1 cellular context compared by ENCODE assay signal in the genomic region with DNA sequence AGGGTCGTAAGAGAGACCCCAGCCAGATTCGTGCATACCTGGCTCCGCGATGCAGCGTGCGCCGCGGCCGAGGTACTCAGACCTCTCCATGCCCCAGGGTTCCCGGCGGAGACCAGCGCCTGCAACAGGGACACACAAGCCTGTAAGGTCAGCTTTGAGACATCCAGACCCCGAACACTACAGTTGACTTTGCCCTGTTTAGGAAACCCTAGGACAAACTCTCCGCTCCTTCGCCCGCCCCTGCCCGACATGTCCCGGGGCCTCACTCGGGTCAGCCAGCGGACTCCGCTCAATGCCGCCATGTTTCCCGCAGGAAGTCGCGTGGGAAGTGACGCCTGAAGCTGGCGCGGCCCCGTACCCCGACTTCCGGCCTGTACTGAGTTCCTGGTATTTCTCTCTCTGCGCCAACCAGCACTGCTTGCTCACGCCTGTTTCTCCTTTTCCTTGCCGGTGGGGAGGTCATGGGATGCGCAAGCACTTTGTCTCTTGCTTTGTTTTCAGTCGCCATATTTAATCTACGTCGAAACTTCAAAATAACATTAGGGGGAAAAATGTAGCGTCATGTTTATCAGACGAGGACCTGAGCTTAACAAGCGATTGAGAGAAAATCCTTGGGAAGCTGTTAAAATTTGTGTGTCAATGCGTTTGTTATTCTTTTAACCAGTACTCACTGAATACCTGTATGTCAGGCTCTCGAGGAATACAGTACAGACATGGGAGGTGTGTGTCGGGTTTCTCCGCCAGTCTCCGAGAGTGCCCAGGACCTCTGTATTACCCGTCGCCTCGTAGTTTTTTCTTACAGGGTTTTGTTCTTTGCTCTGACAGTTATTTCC.
TF ChIP-seq lines count a peak whose summit lies in the region.

A gene (minus strand): TSS at position 330 of the 833 bp plus-strand sequence. CDS start 28 bp downstream, at position 302.

TF ChIP-seq in K562, 482 proteins besides CTCF, POLR2A, EP300 and RAD21 (continued from another document and continues in another):
- TF ChIP-seq, protein P1, sequence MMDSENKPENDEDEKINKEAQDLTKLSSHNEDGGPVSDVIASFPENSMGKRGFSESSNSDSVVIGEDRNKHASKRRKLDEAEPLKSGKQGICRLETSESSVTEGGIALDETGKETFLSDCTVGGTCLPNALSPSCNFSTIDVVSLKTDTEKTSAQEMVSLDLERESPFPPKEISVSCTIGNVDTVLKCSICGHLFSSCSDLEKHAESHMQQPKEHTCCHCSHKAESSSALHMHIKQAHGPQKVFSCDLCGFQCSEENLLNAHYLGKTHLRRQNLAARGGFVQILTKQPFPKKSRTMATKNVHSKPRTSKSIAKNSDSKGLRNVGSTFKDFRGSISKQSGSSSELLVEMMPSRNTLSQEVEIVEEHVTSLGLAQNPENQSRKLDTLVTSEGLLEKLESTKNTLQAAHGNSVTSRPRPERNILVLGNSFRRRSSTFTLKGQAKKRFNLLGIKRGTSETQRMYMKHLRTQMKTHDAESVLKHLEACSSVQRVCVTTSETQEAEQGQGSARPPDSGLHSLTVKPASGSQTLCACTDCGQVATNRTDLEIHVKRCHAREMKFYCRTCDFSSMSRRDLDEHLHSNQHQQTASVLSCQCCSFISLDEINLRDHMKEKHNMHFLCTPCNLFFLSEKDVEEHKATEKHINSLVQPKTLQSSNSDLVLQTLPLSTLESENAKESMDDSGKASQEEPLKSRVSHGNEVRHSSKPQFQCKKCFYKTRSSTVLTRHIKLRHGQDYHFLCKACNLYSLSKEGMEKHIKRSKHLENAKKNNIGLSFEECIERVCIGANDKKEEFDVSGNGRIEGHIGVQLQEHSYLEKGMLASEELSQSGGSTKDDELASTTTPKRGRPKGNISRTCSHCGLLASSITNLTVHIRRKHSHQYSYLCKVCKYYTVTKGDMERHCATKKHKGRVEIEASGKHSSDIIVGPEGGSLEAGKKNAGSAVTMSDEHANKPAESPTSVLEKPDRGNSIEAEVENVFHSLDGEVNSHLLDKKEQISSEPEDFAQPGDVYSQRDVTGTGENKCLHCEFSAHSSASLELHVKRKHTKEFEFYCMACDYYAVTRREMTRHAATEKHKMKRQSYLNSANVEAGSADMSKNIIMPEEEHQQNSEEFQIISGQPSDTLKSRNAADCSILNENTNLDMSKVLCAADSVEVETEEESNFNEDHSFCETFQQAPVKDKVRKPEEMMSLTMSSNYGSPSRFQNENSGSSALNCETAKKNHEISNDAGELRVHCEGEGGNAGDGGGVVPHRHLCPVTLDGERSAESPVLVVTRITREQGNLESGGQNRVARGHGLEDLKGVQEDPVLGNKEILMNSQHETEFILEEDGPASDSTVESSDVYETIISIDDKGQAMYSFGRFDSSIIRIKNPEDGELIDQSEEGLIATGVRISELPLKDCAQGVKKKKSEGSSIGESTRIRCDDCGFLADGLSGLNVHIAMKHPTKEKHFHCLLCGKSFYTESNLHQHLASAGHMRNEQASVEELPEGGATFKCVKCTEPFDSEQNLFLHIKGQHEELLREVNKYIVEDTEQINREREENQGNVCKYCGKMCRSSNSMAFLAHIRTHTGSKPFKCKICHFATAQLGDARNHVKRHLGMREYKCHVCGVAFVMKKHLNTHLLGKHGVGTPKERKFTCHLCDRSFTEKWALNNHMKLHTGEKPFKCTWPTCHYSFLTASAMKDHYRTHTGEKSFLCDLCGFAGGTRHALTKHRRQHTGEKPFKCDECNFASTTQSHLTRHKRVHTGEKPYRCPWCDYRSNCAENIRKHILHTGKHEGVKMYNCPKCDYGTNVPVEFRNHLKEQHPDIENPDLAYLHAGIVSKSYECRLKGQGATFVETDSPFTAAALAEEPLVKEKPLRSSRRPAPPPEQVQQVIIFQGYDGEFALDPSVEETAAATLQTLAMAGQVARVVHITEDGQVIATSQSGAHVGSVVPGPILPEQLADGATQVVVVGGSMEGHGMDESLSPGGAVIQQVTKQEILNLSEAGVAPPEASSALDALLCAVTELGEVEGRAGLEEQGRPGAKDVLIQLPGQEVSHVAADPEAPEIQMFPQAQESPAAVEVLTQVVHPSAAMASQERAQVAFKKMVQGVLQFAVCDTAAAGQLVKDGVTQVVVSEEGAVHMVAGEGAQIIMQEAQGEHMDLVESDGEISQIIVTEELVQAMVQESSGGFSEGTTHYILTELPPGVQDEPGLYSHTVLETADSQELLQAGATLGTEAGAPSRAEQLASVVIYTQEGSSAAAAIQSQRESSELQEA (IDR thresholded peaks at IDR 0.05; ENCODE audit: low read depth) = no peak
- TF ChIP-seq LEF1 (IDR thresholded peaks at IDR 0.05) (no peak), ZNF766 (CRISPR knock-in tag; conservative IDR thresholded peaks at IDR 0.05) (no peak), ZC3H4 (CRISPR knock-in tag; IDR thresholded peaks at IDR 0.05; ENCODE audit: borderline replicate concordance) (no peak), ZFP36 (IDR thresholded peaks at IDR 0.05; ENCODE audit: low read depth, low read length, partially characterized antibody) (no peak), PPARD (CRISPR knock-in tag; IDR thresholded peaks at IDR 0.05) (no peak), NCOA1 (IDR thresholded peaks at IDR 0.05; ENCODE audit: low read depth) (no peak), ZFP30 (CRISPR knock-in tag; IDR thresholded peaks at IDR 0.05; ENCODE audit: borderline replicate concordance) (no peak), ZNF23 (CRISPR knock-in tag; IDR thresholded peaks at IDR 0.05) (no peak), KLF6 (CRISPR knock-in tag; IDR thresholded peaks at IDR 0.05; ENCODE audit: borderline replicate concordance) (no peak), HDAC6 (IDR thresholded peaks at IDR 0.05; ENCODE audit: low read depth, low read length) (no peak), RFX5 (IDR thresholded peaks at IDR 0.05; ENCODE audit: low read depth, low read length) (no peak), POLR2H (tag; IDR thresholded peaks at IDR 0.05; ENCODE audit: low read depth) (peak; percentile 87), ZNF263 (CRISPR knock-in tag; IDR thresholded peaks at IDR 0.05; ENCODE audit: borderline replicate concordance) (no peak), KAT2B (IDR thresholded peaks at IDR 0.05; ENCODE audit: low read depth, low read length) (no peak), CBFA2T3 (IDR thresholded peaks at IDR 0.05) (no peak), POLR2B (IDR thresholded peaks at IDR 0.05; ENCODE audit: low read depth, partially characterized antibody) (peak; percentile 78), MBD2 (IDR thresholded peaks at IDR 0.05; ENCODE audit: borderline replicate concordance, low read depth) (peak; percentile 71), JUND (IDR thresholded peaks at IDR 0.05; ENCODE audit: borderline replicate concordance, low read depth, low read length) (peak; percentile 56; the same call in 1 of the 2 replicates), JUND (tag; IDR thresholded peaks at IDR 0.05; ENCODE audit: borderline replicate concordance, low read depth, low read length) (no peak), NR1H2 (CRISPR knock-in tag; IDR thresholded peaks at IDR 0.05) (no peak), ETV5 (CRISPR knock-in tag; IDR thresholded peaks at IDR 0.05; ENCODE audit: low read depth) (peak; percentile 94), GATAD2B (IDR thresholded peaks at IDR 0.05; ENCODE audit: borderline replicate concordance) (no peak), ATF7 (IDR thresholded peaks at IDR 0.05) (peak; percentile 36), ZNF384 (IDR thresholded peaks at IDR 0.05; ENCODE audit: low read depth, low read length) (no peak), DIDO1 (tag; IDR thresholded peaks at IDR 0.05; ENCODE audit: low read depth) (peak; percentile 84), TEAD4 (IDR thresholded peaks at IDR 0.05; ENCODE audit: low read length) (peak; percentile 56), TEAD4 (CRISPR knock-in tag; IDR thresholded peaks at IDR 0.05; ENCODE audit: borderline replicate concordance) (no peak), POLR2G (IDR thresholded peaks at IDR 0.05; ENCODE audit: low read depth, low read length) (peak; percentile 88), RBFOX2 (IDR thresholded peaks at IDR 0.05; ENCODE audit: low read depth, low read length) (peak; percentile 89), SMARCC2 (IDR thresholded peaks at IDR 0.05; ENCODE audit: low read depth) (no peak), SRSF1 (IDR thresholded peaks at IDR 0.05; ENCODE audit: low read depth, low read length) (no peak)
- TF ChIP-seq, protein P2, sequence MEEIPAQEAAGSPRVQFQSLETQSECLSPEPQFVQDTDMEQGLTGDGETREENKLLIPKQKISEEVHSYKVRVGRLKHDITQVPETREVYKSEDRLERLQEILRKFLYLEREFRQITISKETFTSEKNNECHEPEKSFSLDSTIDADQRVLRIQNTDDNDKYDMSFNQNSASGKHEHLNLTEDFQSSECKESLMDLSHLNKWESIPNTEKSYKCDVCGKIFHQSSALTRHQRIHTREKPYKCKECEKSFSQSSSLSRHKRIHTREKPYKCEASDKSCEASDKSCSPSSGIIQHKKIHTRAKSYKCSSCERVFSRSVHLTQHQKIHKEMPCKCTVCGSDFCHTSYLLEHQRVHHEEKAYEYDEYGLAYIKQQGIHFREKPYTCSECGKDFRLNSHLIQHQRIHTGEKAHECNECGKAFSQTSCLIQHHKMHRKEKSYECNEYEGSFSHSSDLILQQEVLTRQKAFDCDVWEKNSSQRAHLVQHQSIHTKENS (CRISPR knock-in tag; IDR thresholded peaks at IDR 0.05) = no peak
- TF ChIP-seq, protein P3, sequence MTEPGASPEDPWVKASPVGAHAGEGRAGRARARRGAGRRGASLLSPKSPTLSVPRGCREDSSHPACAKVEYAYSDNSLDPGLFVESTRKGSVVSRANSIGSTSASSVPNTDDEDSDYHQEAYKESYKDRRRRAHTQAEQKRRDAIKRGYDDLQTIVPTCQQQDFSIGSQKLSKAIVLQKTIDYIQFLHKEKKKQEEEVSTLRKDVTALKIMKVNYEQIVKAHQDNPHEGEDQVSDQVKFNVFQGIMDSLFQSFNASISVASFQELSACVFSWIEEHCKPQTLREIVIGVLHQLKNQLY (CRISPR knock-in tag; conservative IDR thresholded peaks at IDR 0.05) = no peak
- TF ChIP-seq, protein P4, sequence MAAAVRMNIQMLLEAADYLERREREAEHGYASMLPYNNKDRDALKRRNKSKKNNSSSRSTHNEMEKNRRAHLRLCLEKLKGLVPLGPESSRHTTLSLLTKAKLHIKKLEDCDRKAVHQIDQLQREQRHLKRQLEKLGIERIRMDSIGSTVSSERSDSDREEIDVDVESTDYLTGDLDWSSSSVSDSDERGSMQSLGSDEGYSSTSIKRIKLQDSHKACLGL (CRISPR knock-in tag; IDR thresholded peaks at IDR 0.05; ENCODE audit: borderline replicate concordance, poor library complexity, severe bottlenecking) = no peak
- TF ChIP-seq, protein P5, sequence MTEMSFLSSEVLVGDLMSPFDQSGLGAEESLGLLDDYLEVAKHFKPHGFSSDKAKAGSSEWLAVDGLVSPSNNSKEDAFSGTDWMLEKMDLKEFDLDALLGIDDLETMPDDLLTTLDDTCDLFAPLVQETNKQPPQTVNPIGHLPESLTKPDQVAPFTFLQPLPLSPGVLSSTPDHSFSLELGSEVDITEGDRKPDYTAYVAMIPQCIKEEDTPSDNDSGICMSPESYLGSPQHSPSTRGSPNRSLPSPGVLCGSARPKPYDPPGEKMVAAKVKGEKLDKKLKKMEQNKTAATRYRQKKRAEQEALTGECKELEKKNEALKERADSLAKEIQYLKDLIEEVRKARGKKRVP (CRISPR knock-in tag; IDR thresholded peaks at IDR 0.05) = no peak
- TF ChIP-seq, protein P6, sequence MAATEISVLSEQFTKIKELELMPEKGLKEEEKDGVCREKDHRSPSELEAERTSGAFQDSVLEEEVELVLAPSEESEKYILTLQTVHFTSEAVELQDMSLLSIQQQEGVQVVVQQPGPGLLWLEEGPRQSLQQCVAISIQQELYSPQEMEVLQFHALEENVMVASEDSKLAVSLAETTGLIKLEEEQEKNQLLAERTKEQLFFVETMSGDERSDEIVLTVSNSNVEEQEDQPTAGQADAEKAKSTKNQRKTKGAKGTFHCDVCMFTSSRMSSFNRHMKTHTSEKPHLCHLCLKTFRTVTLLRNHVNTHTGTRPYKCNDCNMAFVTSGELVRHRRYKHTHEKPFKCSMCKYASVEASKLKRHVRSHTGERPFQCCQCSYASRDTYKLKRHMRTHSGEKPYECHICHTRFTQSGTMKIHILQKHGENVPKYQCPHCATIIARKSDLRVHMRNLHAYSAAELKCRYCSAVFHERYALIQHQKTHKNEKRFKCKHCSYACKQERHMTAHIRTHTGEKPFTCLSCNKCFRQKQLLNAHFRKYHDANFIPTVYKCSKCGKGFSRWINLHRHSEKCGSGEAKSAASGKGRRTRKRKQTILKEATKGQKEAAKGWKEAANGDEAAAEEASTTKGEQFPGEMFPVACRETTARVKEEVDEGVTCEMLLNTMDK (IDR thresholded peaks at IDR 0.05; ENCODE audit: borderline replicate concordance, insufficient read depth, low read depth, low read length, poor library complexity, severe bottlenecking) = no peak
- TF ChIP-seq, protein P7, sequence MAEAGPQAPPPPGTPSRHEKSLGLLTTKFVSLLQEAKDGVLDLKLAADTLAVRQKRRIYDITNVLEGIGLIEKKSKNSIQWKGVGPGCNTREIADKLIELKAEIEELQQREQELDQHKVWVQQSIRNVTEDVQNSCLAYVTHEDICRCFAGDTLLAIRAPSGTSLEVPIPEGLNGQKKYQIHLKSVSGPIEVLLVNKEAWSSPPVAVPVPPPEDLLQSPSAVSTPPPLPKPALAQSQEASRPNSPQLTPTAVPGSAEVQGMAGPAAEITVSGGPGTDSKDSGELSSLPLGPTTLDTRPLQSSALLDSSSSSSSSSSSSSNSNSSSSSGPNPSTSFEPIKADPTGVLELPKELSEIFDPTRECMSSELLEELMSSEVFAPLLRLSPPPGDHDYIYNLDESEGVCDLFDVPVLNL (CRISPR knock-in tag; IDR thresholded peaks at IDR 0.05; ENCODE audit: low read depth) = no peak
- TF ChIP-seq, protein P8, sequence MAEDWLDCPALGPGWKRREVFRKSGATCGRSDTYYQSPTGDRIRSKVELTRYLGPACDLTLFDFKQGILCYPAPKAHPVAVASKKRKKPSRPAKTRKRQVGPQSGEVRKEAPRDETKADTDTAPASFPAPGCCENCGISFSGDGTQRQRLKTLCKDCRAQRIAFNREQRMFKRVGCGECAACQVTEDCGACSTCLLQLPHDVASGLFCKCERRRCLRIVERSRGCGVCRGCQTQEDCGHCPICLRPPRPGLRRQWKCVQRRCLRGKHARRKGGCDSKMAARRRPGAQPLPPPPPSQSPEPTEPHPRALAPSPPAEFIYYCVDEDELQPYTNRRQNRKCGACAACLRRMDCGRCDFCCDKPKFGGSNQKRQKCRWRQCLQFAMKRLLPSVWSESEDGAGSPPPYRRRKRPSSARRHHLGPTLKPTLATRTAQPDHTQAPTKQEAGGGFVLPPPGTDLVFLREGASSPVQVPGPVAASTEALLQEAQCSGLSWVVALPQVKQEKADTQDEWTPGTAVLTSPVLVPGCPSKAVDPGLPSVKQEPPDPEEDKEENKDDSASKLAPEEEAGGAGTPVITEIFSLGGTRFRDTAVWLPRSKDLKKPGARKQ (CRISPR knock-in tag; IDR thresholded peaks at IDR 0.05) = no peak
- TF ChIP-seq, protein P9, sequence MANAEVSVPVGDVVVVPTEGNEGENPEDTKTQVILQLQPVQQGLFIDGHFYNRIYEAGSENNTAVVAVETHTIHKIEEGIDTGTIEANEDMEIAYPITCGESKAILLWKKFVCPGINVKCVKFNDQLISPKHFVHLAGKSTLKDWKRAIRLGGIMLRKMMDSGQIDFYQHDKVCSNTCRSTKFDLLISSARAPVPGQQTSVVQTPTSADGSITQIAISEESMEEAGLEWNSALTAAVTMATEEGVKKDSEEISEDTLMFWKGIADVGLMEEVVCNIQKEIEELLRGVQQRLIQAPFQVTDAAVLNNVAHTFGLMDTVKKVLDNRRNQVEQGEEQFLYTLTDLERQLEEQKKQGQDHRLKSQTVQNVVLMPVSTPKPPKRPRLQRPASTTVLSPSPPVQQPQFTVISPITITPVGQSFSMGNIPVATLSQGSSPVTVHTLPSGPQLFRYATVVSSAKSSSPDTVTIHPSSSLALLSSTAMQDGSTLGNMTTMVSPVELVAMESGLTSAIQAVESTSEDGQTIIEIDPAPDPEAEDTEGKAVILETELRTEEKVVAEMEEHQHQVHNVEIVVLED (CRISPR knock-in tag; IDR thresholded peaks at IDR 0.05) = no peak
